In genomic region chr5:34899066-34899465, GRCh38 we compare ENCODE assay signal across 19 cellular contexts. TPM values are rescaled to one million over a fixed set of nuclear protein-coding genes. Genes with fewer than 3 reads are reported as not detected.
A peak's percentile ranks its signal among the peaks of the same experiment; 100 is the strongest.
DNase-seq lines count a peak whose midpoint lies in the region; ATAC-seq and TF ChIP-seq lines count a peak whose summit lies in the region.
"Had no signal": no experiment of that assay in that cellular context is flagged by ENCODE, and none has a peak within 500 bp of the region (broad histone marks: within the 10 kb centered on the region; RNA-seq: fewer than 3 reads in every experiment).

No MANE protein-coding gene starts in this region.

- intact Hi-C loops in PC-3 (cut with micrococcal nuclease) (loop anchor here (2.0 to 5.0 kb wide), 2 partner anchors 242 to 312 kb away; partner anchors contain the start of gene RAI14), thyroid gland (cut with DNase I) (loop anchor here (5.0 kb wide), 2 partner anchors 372 to 417 kb away; no protein-coding TSS in a partner anchor), mucosa of descending colon (cut with DNase I, micrococcal nuclease) (loop anchor here in 1 of 2 donors (5.0 kb wide), 1 partner anchor 412 kb away; no protein-coding TSS in a partner anchor)

- H3K9ac ChIP-seq in PC-3 (ENCODE audit: low read length): no peak overlapping the region

- CTCF ChIA-PET in PC-3 (lab: Charles Lee): interaction anchor here (0.8 kb wide), 1 partner anchor 413 kb away, joined by 3 read pairs; no protein-coding TSS in a partner anchor

- H3K4me1 ChIP-seq in PC-3 (ENCODE audit: insufficient read depth, low read length): peaks cover 14% of the 10 kb centered on the region
- H3K4me1 ChIP-seq in thyroid gland: no peaks in the 10 kb centered on the region
- no peaks in the 10 kb centered on the region for H3K4me1 ChIP-seq in mucosa of descending colon (ENCODE audit: low read depth)
- H3K4me1 ChIP-seq: Peyer's patch had no signal

- WGBS in thyroid gland, 2 donors: 91 to 93% methylated on average over 2 of the region's 2 CpGs

- H4K20me1 ChIP-seq in PC-3 (ENCODE audit: low read length): no peaks in the 10 kb centered on the region

- POLR2A ChIA-PET in PC-3 (lab: Charles Lee; ENCODE audit: unreplicated experiment): no interaction called here

- ATAC-seq in PC-3 (no peak), GM18505 (IDR thresholded peaks at IDR 0.05; ENCODE audit: unreplicated experiment) (no peak), mucosa of descending colon (no peak)

- H3K79me2 ChIP-seq in PC-3 (ENCODE audit: low read length): no peaks in the 10 kb centered on the region

- H2AFZ ChIP-seq in PC-3 (ENCODE audit: low read length): no peak overlapping the region

- no peaks in the 10 kb centered on the region for H3K9me2 ChIP-seq in PC-3 (replicated peaks; ENCODE audit: low read length)

- DNase-seq in ELF-1 (ENCODE audit: low read depth, low spot score): peak; percentile 37
- DNase-seq in HPDE6-E6E7 (ENCODE audit: extremely low spot score): peak; percentile 7
- peak; percentile 46 for DNase-seq in PC-3
- peak; percentile 70 for DNase-seq in islet precursor cell
- no peak for DNase-seq in thyroid gland
- no peak for DNase-seq in mucosa of descending colon
- DNase-seq in NCI-H510A (lab: John Stamatoyannopoulos, UW): no peak
- DNase-seq: CD4-positive, CD25-positive, alpha-beta regulatory T cell; COR-L47; DMS 273 treated with DMSO at 0.1 percent for 48 hours; NCI-H146; NCI-H2029; NCI-H774; NK-92 treated with Interleukin-12 subunit alpha and Interleukin-12 subunit beta, amount 100 ng/mL, for 24 hours; Peyer's patch; T-helper 17 cell had no signal

- H3K4me2 ChIP-seq in PC-3 (ENCODE audit: low read length): no peak overlapping the region

- peaks cover 4% of the 10 kb centered on the region; the same call in 1 of the 2 replicates for H3K36me3 ChIP-seq in PC-3 (ENCODE audit: low read depth, low read length)
- no peaks in the 10 kb centered on the region for H3K36me3 ChIP-seq in thyroid gland
- no peaks in the 10 kb centered on the region for H3K36me3 ChIP-seq in mucosa of descending colon (ENCODE audit: low read depth)
- H3K36me3 ChIP-seq: Peyer's patch had no signal

- H3K9me3 ChIP-seq in PC-3 (ENCODE audit: low read length) (no peaks in the 10 kb centered on the region), thyroid gland (no peaks in the 10 kb centered on the region), mucosa of descending colon (no peaks in the 10 kb centered on the region)
- H3K9me3 ChIP-seq: Peyer's patch had no signal

- TF ChIP-seq POLR2A in GM18505 (IDR thresholded peaks at IDR 0.05; ENCODE audit: borderline replicate concordance, extremely low read depth, insufficient read depth, insufficient read length) (no peak), thyroid gland (IDR thresholded peaks at IDR 0.05) (no peak)

- TF ChIP-seq CTCF in PC-3 (conservative IDR thresholded peaks at IDR 0.05; ENCODE audit: low read depth, low read length) (no peak), thyroid gland (IDR thresholded peaks at IDR 0.05) (no peak), mucosa of descending colon (IDR thresholded peaks at IDR 0.05) (no peak)

- H3K27me3 ChIP-seq in PC-3 (ENCODE audit: low read length): no peaks in the 10 kb centered on the region
- H3K27me3 ChIP-seq in thyroid gland: no peaks in the 10 kb centered on the region
- H3K27me3 ChIP-seq: Peyer's patch had no signal

- no TSS peak for BruUV-seq in PC-3 (replicated peaks; lab: Mats Ljungman, UMichigan)

- H3K27ac ChIP-seq in PC-3 (ENCODE audit: low read length) (no peak overlapping the region), thyroid gland (no peak overlapping the region)
- H3K27ac ChIP-seq: Peyer's patch, SK-N-MC had no signal

- H3K4me3 ChIP-seq in PC-3 (ENCODE audit: low read length) (no peak overlapping the region), thyroid gland (replicated peaks in 1 of 3) (no peak overlapping the region), mucosa of descending colon (no peak overlapping the region)
- H3K4me3 ChIP-seq: K562, Peyer's patch, SK-N-MC had no signal

- no peaks in the 10 kb centered on the region for H3F3A ChIP-seq in PC-3 (ENCODE audit: low read length, unreplicated experiment)

RNA-seq across cellular contexts. Expression of gene RAD1, which starts 16.2 kb away (rescaled TPM):
- total RNA-seq in PC-3 (2014; rRNA removed) (22.5 and 62.5 TPM in 2 replicates), thyroid gland (10 to 100 TPM; 31.1 to 40.7 (median 37.5) TPM), mucosa of descending colon (10 to 100 TPM; 12.0 to 14.7 (median 13.8) TPM)

RNA-seq across cellular contexts. Expression of gene BRIX1, which starts 16.4 kb away (rescaled TPM):
- total RNA-seq in PC-3 (2014; rRNA removed) (49.0 and 63.2 TPM in 2 replicates), thyroid gland (10 to 100 TPM; 16.2 to 24.5 (median 20.8) TPM), mucosa of descending colon (10 to 100 TPM; 10.7 to 19.2 (median 18.2) TPM)

RNA-seq across cellular contexts. Expression of gene DNAJC21, which starts 30.3 kb away (rescaled TPM):
- total RNA-seq in PC-3 (2014; rRNA removed): 21.7 and 21.8 TPM in 2 replicates
- total RNA-seq in thyroid gland: 10 to 100 TPM; 33.5 to 68.1 (median 48.4) TPM
- 10 to 100 TPM; 37.1 to 53.6 (median 40.1) TPM for total RNA-seq in mucosa of descending colon

Comparison
In these comparisons a context has a peak if more than half of its experiments do, and no peak if none do; other contexts are left out.
1. DNase-seq: peak in ELF-1 (single experiment), HPDE6-E6E7 (single experiment), PC-3 (single experiment) and islet precursor cell (single experiment); none in thyroid gland (0 of 2), mucosa of descending colon (0 of 3) and NCI-H510A (single experiment).